Comparison of ENCODE assay signal across 8 cellular contexts in the genomic region with DNA sequence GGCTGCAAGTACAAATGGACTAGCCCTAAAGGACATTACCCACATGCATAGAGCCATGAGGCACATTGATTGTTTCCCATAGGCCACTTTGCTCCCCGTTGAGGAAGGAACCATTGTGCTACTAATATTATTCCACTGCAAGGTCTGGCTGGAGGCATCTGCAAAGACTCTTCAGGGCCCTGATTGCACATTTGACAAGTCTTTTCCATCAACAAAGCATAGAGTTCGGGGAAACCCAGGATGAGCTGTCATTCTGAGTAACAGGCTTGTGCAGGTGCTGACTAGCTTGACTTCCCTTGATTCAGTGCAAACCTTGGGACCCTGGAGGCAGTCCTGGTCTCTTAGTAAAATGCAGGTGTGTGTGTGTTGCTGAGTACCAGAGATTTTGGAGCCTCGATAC.
A peak's percentile ranks its signal among the peaks of the same experiment; 100 is the strongest.
DNase-seq lines count a peak whose midpoint lies in the region; ATAC-seq and TF ChIP-seq lines count a peak whose summit lies in the region.

No MANE protein-coding gene starts in this region.

- H3K27ac Mint-ChIP-seq in activated naive CD4-positive, alpha-beta T cell treated with anti-CD3 and anti-CD28 coated beads, Interleukin-2, amount 50 U/mL, for 24 hours: peak overlapping the region; percentile 94
- H3K27ac Mint-ChIP-seq in natural killer cell treated with Interleukin-12 subunit alpha and Interleukin-12 subunit beta and Interleukin-15 and Interleukin-18, amount 100 ng/mL, for 72 hours: peak overlapping the region; percentile 85 to 96
- H3K27ac Mint-ChIP-seq in naive thymus-derived CD8-positive, alpha-beta T cell: peak overlapping the region in 2 of 10 donors; percentile 71 to 85

- H3K27me3 ChIP-seq in upper lobe of right lung: no peaks in the 10 kb centered on the region

- no peak overlapping the region for H3K4me3 ChIP-seq in upper lobe of right lung

- H3K9me3 ChIP-seq in upper lobe of right lung: no peaks in the 10 kb centered on the region

- H3K27ac ChIP-seq in upper lobe of right lung: peak overlapping the region; percentile 27

- H3K4me1 Mint-ChIP-seq in activated naive CD4-positive, alpha-beta T cell treated with anti-CD3 and anti-CD28 coated beads, Interleukin-2, amount 50 U/mL, for 24 hours: peaks cover 88% of the 10 kb centered on the region
- peaks cover 67 to 82% of the 10 kb centered on the region in 2 donors for H3K4me1 Mint-ChIP-seq in natural killer cell treated with Interleukin-12 subunit alpha and Interleukin-12 subunit beta and Interleukin-15 and Interleukin-18, amount 100 ng/mL, for 72 hours (ENCODE audit: low read depth in 2 of 2)
- peaks cover 44 to 83% (median 66%) of the 10 kb centered on the region in 4 donors for H3K4me1 Mint-ChIP-seq in naive thymus-derived CD8-positive, alpha-beta T cell

- peaks cover 66% of the 10 kb centered on the region for H3K4me1 ChIP-seq in upper lobe of right lung

- POLR2A ChIA-PET in naive thymus-derived CD8-positive, alpha-beta T cell (lab: Charles Lee): no interaction called here

- ATAC-seq in natural killer cell treated with Interleukin-12 subunit alpha and Interleukin-12 subunit beta and Interleukin-15 and Interleukin-18, amount 100 ng/mL, for 72 hours: peak; percentile 84 to 89
- ATAC-seq in upper lobe of right lung: no peak
- no peak for ATAC-seq in HG03520 (IDR thresholded peaks at IDR 0.05; ENCODE audit: unreplicated experiment)
- ATAC-seq in naive thymus-derived CD8-positive, alpha-beta T cell: no peak

- H3K36me3 Mint-ChIP-seq in activated naive CD4-positive, alpha-beta T cell treated with anti-CD3 and anti-CD28 coated beads, Interleukin-2, amount 50 U/mL, for 24 hours: peaks cover 33% of the 10 kb centered on the region
- H3K36me3 Mint-ChIP-seq in natural killer cell treated with Interleukin-12 subunit alpha and Interleukin-12 subunit beta and Interleukin-15 and Interleukin-18, amount 100 ng/mL, for 72 hours: no peaks in the 10 kb centered on the region
- peaks cover 0 to 22% (median 8%) of the 10 kb centered on the region in 3 donors for H3K36me3 Mint-ChIP-seq in naive thymus-derived CD8-positive, alpha-beta T cell

- peaks cover 4% of the 10 kb centered on the region for H3K9me3 Mint-ChIP-seq in activated naive CD4-positive, alpha-beta T cell treated with anti-CD3 and anti-CD28 coated beads, Interleukin-2, amount 50 U/mL, for 24 hours
- peaks cover 3% of the 10 kb centered on the region for H3K9me3 Mint-ChIP-seq in natural killer cell treated with Interleukin-12 subunit alpha and Interleukin-12 subunit beta and Interleukin-15 and Interleukin-18, amount 100 ng/mL, for 72 hours
- H3K9me3 Mint-ChIP-seq in naive thymus-derived CD8-positive, alpha-beta T cell: no peaks in the 10 kb centered on the region

- intact Hi-C loops in upper lobe of right lung (cut with DNase I): no loop called here

- in situ Hi-C loops in Caki2 (cut with HindIII; ENCODE audit: low pct_unique_long_range_greater_than_20kb, low sequenced_read_pairs): no loop called here

- H3K4me3 Mint-ChIP-seq in activated naive CD4-positive, alpha-beta T cell treated with anti-CD3 and anti-CD28 coated beads, Interleukin-2, amount 50 U/mL, for 24 hours: peak overlapping the region; percentile 76
- H3K4me3 Mint-ChIP-seq in natural killer cell treated with Interleukin-12 subunit alpha and Interleukin-12 subunit beta and Interleukin-15 and Interleukin-18, amount 100 ng/mL, for 72 hours: peak overlapping the region; percentile 78
- no peak overlapping the region for H3K4me3 Mint-ChIP-seq in naive thymus-derived CD8-positive, alpha-beta T cell

- H3K27me3 Mint-ChIP-seq in activated naive CD4-positive, alpha-beta T cell treated with anti-CD3 and anti-CD28 coated beads, Interleukin-2, amount 50 U/mL, for 24 hours: no peaks in the 10 kb centered on the region
- H3K27me3 Mint-ChIP-seq in natural killer cell treated with Interleukin-12 subunit alpha and Interleukin-12 subunit beta and Interleukin-15 and Interleukin-18, amount 100 ng/mL, for 72 hours: no peaks in the 10 kb centered on the region
- no peaks in the 10 kb centered on the region for H3K27me3 Mint-ChIP-seq in naive thymus-derived CD8-positive, alpha-beta T cell

- DNase-seq in Caki2 (ENCODE audit: low read depth): peak; percentile 42
- DNase-seq in NCI-H226: peak; percentile 45
- DNase-seq in natural killer cell treated with Interleukin-12 subunit alpha and Interleukin-12 subunit beta and Interleukin-15 and Interleukin-18, amount 100 ng/mL, for 72 hours (ENCODE audit: low spot score): no peak
- DNase-seq in upper lobe of right lung: no peak
- DNase-seq in naive thymus-derived CD8-positive, alpha-beta T cell: no peak
- no peak for DNase-seq in SKM-1 (lab: John Stamatoyannopoulos, UW; ENCODE audit: unreplicated experiment)

- H3K36me3 ChIP-seq in upper lobe of right lung: no peaks in the 10 kb centered on the region

- TF ChIP-seq CTCF in upper lobe of right lung (IDR thresholded peaks at IDR 0.05): no peak

Comparison
In these comparisons a context has a peak if more than half of its experiments do, and no peak if none do; other contexts are left out.
1. DNase-seq: peak in Caki2 (single experiment) and NCI-H226 (single experiment); none in natural killer cell treated with Interleukin-12 subunit alpha and Interleukin-12 subunit beta and Interleukin-15 and Interleukin-18, amount 100 ng/mL, for 72 hours (single experiment), upper lobe of right lung (single experiment), naive thymus-derived CD8-positive, alpha-beta T cell (0 of 10) and SKM-1 (single experiment).
2. H3K4me3 Mint-ChIP-seq: peak in activated naive CD4-positive, alpha-beta T cell treated with anti-CD3 and anti-CD28 coated beads, Interleukin-2, amount 50 U/mL, for 24 hours (single experiment) and natural killer cell treated with Interleukin-12 subunit alpha and Interleukin-12 subunit beta and Interleukin-15 and Interleukin-18, amount 100 ng/mL, for 72 hours (single experiment); none in naive thymus-derived CD8-positive, alpha-beta T cell (0 of 10).
3. ATAC-seq: peak in natural killer cell treated with Interleukin-12 subunit alpha and Interleukin-12 subunit beta and Interleukin-15 and Interleukin-18, amount 100 ng/mL, for 72 hours (2 of 2); none in upper lobe of right lung (single experiment), HG03520 (single experiment) and naive thymus-derived CD8-positive, alpha-beta T cell (0 of 2).